Comparison of ENCODE assay signal across 10 cellular contexts in the genomic region with DNA sequence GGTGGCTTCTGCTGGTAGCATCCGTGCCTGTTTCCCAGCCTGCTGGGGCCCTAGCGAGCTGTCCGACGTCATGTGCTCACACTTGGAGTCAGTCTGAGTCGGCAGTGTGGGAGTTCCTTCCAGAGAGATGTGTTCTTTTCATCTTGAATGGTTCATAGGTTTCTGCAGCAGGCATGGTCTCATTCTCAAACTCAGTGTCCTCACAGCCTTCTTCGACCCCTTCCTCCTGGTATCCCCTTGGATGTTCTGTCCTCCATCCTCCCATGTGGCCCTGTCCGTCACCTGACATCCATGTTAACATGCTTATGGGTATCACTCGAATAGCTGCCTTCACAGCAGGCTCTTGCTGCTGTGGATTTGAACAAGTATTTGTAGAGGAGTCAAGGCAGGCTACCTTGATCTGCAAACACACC. TPM values are rescaled to one million over a fixed set of nuclear protein-coding genes. Genes with fewer than 3 reads are reported as not detected.
DNase-seq lines count a peak whose midpoint lies in the region; ATAC-seq and TF ChIP-seq lines count a peak whose summit lies in the region.
"Had no signal": no experiment of that assay in that cellular context is flagged by ENCODE, and none has a peak within 500 bp of the region (broad histone marks: within the 10 kb centered on the region; RNA-seq: fewer than 3 reads in every experiment).

No MANE protein-coding gene starts in this region.

- no peak for TF ChIP-seq RAD21 in IMR-90 (IDR thresholded peaks at IDR 0.05; ENCODE audit: low read length)

- H3K4me2 ChIP-seq in BLaER1: peak overlapping the region; percentile 97
- no peak overlapping the region for H3K4me2 ChIP-seq in IMR-90 (ENCODE audit: low read depth, low read length)

- H4K5ac ChIP-seq in IMR-90 (ENCODE audit: low read depth, low read length): no peak overlapping the region

- H2AFZ ChIP-seq in IMR-90 (replicated peaks; ENCODE audit: low read length, poor library complexity): peak overlapping the region; percentile 15

- no peak overlapping the region for H2AK9ac ChIP-seq in IMR-90 (replicated peaks; ENCODE audit: low read depth, low read length, poor library complexity)

- H2BK5ac ChIP-seq in IMR-90 (ENCODE audit: low read depth, low read length, poor library complexity, severe bottlenecking): no peak overlapping the region

- TF ChIP-seq POLR2A in IMR-90 (IDR thresholded peaks at IDR 0.05; ENCODE audit: low read depth, low read length) (no peak), prostate gland (IDR thresholded peaks at IDR 0.05) (no peak)

- peaks cover 100% of the 10 kb centered on the region for H4K20me1 ChIP-seq in BLaER1
- H4K20me1 ChIP-seq in IMR-90 (ENCODE audit: insufficient read depth, low read length): no peaks in the 10 kb centered on the region

- no peak overlapping the region for H3K4me3 Mint-ChIP-seq in CD14-positive monocyte

- no peak overlapping the region for H3K4me3 ChIP-seq in BLaER1
- H3K4me3 ChIP-seq in IMR-90 (ENCODE audit: insufficient read depth, low read depth, low read length): no peak overlapping the region
- H3K4me3 ChIP-seq in prostate gland: no peak overlapping the region

- no peaks in the 10 kb centered on the region for H3K36me3 Mint-ChIP-seq in CD14-positive monocyte

- H3K27ac ChIP-seq in BLaER1 (peak overlapping the region; percentile 66), IMR-90 (ENCODE audit: insufficient read depth, low read length) (no peak overlapping the region), prostate gland (peak overlapping the region; percentile 31 to 51)

- no TSS peak for BruUV-seq in IMR-90 (replicated peaks; lab: Mats Ljungman, UMichigan)

- peak overlapping the region in 3 of 7 donors; percentile 28 to 88 (median 32) for H3K27ac Mint-ChIP-seq in CD14-positive monocyte

- H2BK120ac ChIP-seq in IMR-90 (ENCODE audit: low read depth, low read length): no peak overlapping the region

- H3K18ac ChIP-seq in IMR-90 (ENCODE audit: low read depth, low read length): no peak overlapping the region

- dilution Hi-C loops in IMR-90 (cut with HindIII; ENCODE audit: low sequenced_read_pairs, unreplicated experiment): no loop called here

- no peaks in the 10 kb centered on the region for H3K9me3 Mint-ChIP-seq in CD14-positive monocyte

- in situ Hi-C loops in IMR-90 (cut with MboI; ENCODE audit: low sequenced_read_pairs): no loop called here

- H3K36me3 ChIP-seq in BLaER1 (peaks cover 28% of the 10 kb centered on the region), IMR-90 (ENCODE audit: control insufficient read depth, insufficient read depth, low read length) (no peaks in the 10 kb centered on the region), prostate gland (no peaks in the 10 kb centered on the region)

- ATAC-seq in IMR-90 (ENCODE audit: low read depth) (no peak), GM21515 (IDR thresholded peaks at IDR 0.05; ENCODE audit: unreplicated experiment) (no peak), GM19467 (IDR thresholded peaks at IDR 0.05; ENCODE audit: unreplicated experiment) (no peak)
- ATAC-seq: SK-N-SH treated with all-trans-retinoic acid at 6 μM for 48 hours had no signal

- H3K56ac ChIP-seq in IMR-90 (ENCODE audit: extremely low read depth, insufficient read depth, low read length): no peak overlapping the region

- POLR2A ChIA-PET in IMR-90 (lab: Charles Lee; ENCODE audit: unreplicated experiment): no interaction called here

- TF ChIP-seq CTCF in IMR-90 (conservative IDR thresholded peaks at IDR 0.05; ENCODE audit: low read depth, low read length) (no peak), prostate gland (IDR thresholded peaks at IDR 0.05) (no peak), CD14-positive monocyte (IDR thresholded peaks at IDR 0.05) (no peak)

- H3K9ac ChIP-seq in BLaER1: no peak overlapping the region; the same call in 1 of the 2 replicates
- no peak overlapping the region for H3K9ac ChIP-seq in IMR-90 (ENCODE audit: low read depth, low read length)

- H2AK5ac ChIP-seq in IMR-90 (ENCODE audit: low read depth, low read length): no peak overlapping the region

- H2BK20ac ChIP-seq in IMR-90 (ENCODE audit: low read depth, low read length): no peak overlapping the region

- DNase-seq in IMR-90: no peak
- DNase-seq in head of caudate nucleus: peak in 27 of 42 donors; percentile 46 to 88 (median 63)
- no peak for DNase-seq in prostate gland (ENCODE audit: low spot score)
- DNase-seq in CD14-positive monocyte (ENCODE audit: low spot score): no peak
- DNase-seq: foreskin fibroblast, NCI-H526 treated with DMSO at 0.1 percent for 48 hours had no signal

- H3K79me1 ChIP-seq in IMR-90 (ENCODE audit: low read depth in 1 of 2, low read length in 2 of 2): no peaks in the 10 kb centered on the region

- no peak overlapping the region for H4K91ac ChIP-seq in IMR-90 (ENCODE audit: insufficient read depth, low read depth, low read length)

- no peak overlapping the region for H3K23ac ChIP-seq in IMR-90 (ENCODE audit: low read depth, low read length)

- no peak overlapping the region for H3K4ac ChIP-seq in IMR-90 (ENCODE audit: low read depth, low read length)

- H3K4me1 ChIP-seq in BLaER1 (peaks cover 99% of the 10 kb centered on the region), IMR-90 (ENCODE audit: control insufficient read depth, insufficient read depth, low read length) (no peaks in the 10 kb centered on the region), prostate gland (replicated peaks) (peaks cover 23% of the 10 kb centered on the region)

- peaks cover 48% of the 10 kb centered on the region for H3K4me1 Mint-ChIP-seq in CD14-positive monocyte

- CTCF ChIA-PET in IMR-90 (lab: Yijun Ruan, JAX): no interaction called here

- intact Hi-C loops in IMR-90 (cut with micrococcal nuclease) (no loop called here), head of caudate nucleus (cut with DNase I) (no loop called here), prostate gland (cut with DNase I) (loop anchor here (10.0 kb wide), 6 partner anchors 115 to 355 kb away; partner anchors contain the start of gene CEP192), CD14-positive monocyte (cut with micrococcal nuclease) (no loop called here)

- no peak overlapping the region for H4K8ac ChIP-seq in IMR-90 (ENCODE audit: low read depth in 2 of 2, low read length in 2 of 2)

- no peaks in the 10 kb centered on the region for H3K9me1 ChIP-seq in IMR-90 (ENCODE audit: insufficient read depth, low read length)

- no peaks in the 10 kb centered on the region for H3K9me3 ChIP-seq in BLaER1
- H3K9me3 ChIP-seq in IMR-90 (ENCODE audit: control insufficient read depth, insufficient read depth, low read length): no peaks in the 10 kb centered on the region
- H3K9me3 ChIP-seq in prostate gland: no peaks in the 10 kb centered on the region

- peaks cover 0 to 3% (median 3%) of the 10 kb centered on the region in 3 donors for H3K27me3 Mint-ChIP-seq in CD14-positive monocyte (ENCODE audit: low read depth in 3 of 3)

- no peak overlapping the region for H2BK15ac ChIP-seq in IMR-90 (ENCODE audit: low read depth, low read length)

- H3K14ac ChIP-seq in IMR-90 (replicated peaks; ENCODE audit: low read depth, low read length): no peak overlapping the region

- WGBS in IMR-90 (ENCODE audit: extremely low coverage in 2 of 2, insufficient read length in 1 of 2), 2 experiments: 83% methylated on average over 1 of the region's 8 CpGs; no CpG with 5 or more reads in 1 of the 2 experiments
- 35% methylated on average over 8 of the region's 8 CpGs for WGBS in prostate gland

- no peaks in the 10 kb centered on the region for H3K27me3 ChIP-seq in BLaER1
- peaks cover 8% of the 10 kb centered on the region; the same call in 1 of the 2 replicates for H3K27me3 ChIP-seq in IMR-90 (ENCODE audit: control insufficient read depth, insufficient read depth, low read length)
- H3K27me3 ChIP-seq in prostate gland (replicated peaks; ENCODE audit: insufficient read depth): no peaks in the 10 kb centered on the region

TF ChIP-seq in IMR-90, 13 proteins besides CTCF, POLR2A, EP300 and RAD21:
- TF ChIP-seq MAZ (IDR thresholded peaks at IDR 0.05; ENCODE audit: borderline replicate concordance, low read depth, low read length) (no peak), BHLHE40 (IDR thresholded peaks at IDR 0.05; ENCODE audit: low read depth, low read length) (no peak), CHD1 (IDR thresholded peaks at IDR 0.05; ENCODE audit: low read depth, low read length) (no peak), MAFK (IDR thresholded peaks at IDR 0.05; ENCODE audit: low read depth, low read length) (no peak), MXI1 (IDR thresholded peaks at IDR 0.05; ENCODE audit: borderline replicate concordance, low read depth, low read length) (no peak), NFE2L2 (IDR thresholded peaks at IDR 0.05; ENCODE audit: low read depth, low read length) (no peak), ELK1 (IDR thresholded peaks at IDR 0.05; ENCODE audit: borderline replicate concordance, low read depth, low read length) (no peak), RCOR1 (IDR thresholded peaks at IDR 0.05; ENCODE audit: insufficient replicate concordance, low read length) (no peak), SMC3 (IDR thresholded peaks at IDR 0.05; ENCODE audit: low read depth, low read length) (no peak), FOS (IDR thresholded peaks at IDR 0.05; ENCODE audit: low read depth, low read length) (no peak), CEBPB (IDR thresholded peaks at IDR 0.05; ENCODE audit: low read depth, low read length) (no peak), RFX5 (IDR thresholded peaks at IDR 0.05; ENCODE audit: low read depth, low read length) (no peak)
- TF ChIP-seq, protein P1, sequence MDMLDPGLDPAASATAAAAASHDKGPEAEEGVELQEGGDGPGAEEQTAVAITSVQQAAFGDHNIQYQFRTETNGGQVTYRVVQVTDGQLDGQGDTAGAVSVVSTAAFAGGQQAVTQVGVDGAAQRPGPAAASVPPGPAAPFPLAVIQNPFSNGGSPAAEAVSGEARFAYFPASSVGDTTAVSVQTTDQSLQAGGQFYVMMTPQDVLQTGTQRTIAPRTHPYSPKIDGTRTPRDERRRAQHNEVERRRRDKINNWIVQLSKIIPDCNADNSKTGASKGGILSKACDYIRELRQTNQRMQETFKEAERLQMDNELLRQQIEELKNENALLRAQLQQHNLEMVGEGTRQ (IDR thresholded peaks at IDR 0.05; ENCODE audit: low read depth, low read length): no peak
TF ChIP-seq in IMR-90: peak in this region for 0.

RNA-seq across cellular contexts. Expression of gene LDLRAD4, which starts 51.0 kb away (rescaled TPM):
- total RNA-seq in IMR-90 (2012; rRNA removed) (not detected in 2 replicates), prostate gland (100 to 1,000 TPM in 1 of 2 donors, 10 to 100 TPM in 1; 59.9 to 107 TPM)
- polyA plus RNA-seq in IMR-90 (2012; rRNA removed) (not detected in 2 replicates), CD14-positive monocyte (10 to 100 TPM; 13.5 to 13.8 TPM)
- not detected in 2 replicates for polyA plus RNA-seq in IMR-90 (2012; cell fraction: cytosol; rRNA removed)
- polyA plus RNA-seq in IMR-90 (2012; cell fraction: nucleus; rRNA removed; ENCODE audit: low replicate concordance): 0.02 and 0.24 TPM in 2 replicates

Comparison
In these comparisons a context has a peak if more than half of its experiments do, and no peak if none do; other contexts are left out.
1. DNase-seq: peak in head of caudate nucleus (27 of 42); none in IMR-90 (single experiment), prostate gland (single experiment) and CD14-positive monocyte (single experiment).
2. RNA of gene LDLRAD4, which starts 51.0 kb away (total RNA-seq): 59.9 to 107 TPM in prostate gland; not detected in IMR-90; every median in the first group is over 10 times any median in the second.